In the genomic region with DNA sequence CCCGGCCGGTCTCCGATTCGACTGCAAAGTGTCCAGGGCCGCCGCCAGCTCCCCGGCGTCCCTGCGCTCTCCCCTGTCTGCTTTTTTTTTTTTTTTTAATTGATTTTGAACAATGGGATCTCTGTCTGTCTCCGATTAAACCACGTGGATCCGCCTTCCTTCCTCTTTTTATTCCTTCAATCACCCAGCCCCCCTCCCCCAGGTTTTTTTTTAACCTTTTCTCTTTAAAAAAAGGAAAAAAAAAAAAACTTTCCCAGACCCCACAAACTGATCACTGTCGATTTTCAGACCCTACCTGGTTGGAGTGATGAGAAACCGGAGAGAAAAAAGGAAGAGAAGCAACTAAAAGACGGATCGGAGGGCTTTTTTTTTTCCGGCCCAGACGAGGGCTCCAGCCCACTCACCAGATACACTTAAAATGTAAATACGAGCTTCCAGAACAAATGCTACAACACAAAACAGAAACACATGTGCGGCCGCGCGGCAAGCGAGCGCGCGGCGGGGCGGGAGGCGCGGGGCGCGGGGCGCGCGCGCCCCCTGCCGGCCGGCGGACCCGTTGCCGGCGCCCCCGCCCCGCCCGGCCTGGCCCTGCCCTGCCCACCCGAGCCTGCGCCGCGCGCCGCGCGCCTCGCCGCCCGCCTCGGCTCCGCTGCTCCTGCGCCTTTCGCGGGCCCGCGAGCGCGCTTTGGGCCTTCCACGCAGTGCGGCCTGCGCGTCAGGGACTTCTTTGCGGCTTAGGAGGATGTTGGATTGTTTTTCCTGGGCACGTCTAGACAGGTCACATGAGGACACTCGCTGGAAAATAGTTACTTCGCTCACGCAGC, we compare ENCODE assay signal across 1 cellular context.
TF ChIP-seq lines count a peak whose summit lies in the region.

A gene (minus strand): TSS at position 428 of the 824 bp plus-strand sequence. CDS start 1,163 bp downstream, outside the sequence.

TF ChIP-seq in K562, 482 proteins besides CTCF, POLR2A, EP300 and RAD21 (continued from another document and continues in another):
- TF ChIP-seq, protein P1, sequence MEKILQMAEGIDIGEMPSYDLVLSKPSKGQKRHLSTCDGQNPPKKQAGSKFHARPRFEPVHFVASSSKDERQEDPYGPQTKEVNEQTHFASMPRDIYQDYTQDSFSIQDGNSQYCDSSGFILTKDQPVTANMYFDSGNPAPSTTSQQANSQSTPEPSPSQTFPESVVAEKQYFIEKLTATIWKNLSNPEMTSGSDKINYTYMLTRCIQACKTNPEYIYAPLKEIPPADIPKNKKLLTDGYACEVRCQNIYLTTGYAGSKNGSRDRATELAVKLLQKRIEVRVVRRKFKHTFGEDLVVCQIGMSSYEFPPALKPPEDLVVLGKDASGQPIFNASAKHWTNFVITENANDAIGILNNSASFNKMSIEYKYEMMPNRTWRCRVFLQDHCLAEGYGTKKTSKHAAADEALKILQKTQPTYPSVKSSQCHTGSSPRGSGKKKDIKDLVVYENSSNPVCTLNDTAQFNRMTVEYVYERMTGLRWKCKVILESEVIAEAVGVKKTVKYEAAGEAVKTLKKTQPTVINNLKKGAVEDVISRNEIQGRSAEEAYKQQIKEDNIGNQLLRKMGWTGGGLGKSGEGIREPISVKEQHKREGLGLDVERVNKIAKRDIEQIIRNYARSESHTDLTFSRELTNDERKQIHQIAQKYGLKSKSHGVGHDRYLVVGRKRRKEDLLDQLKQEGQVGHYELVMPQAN (IDR thresholded peaks at IDR 0.05; ENCODE audit: borderline replicate concordance), result peak; percentile 81
- TF ChIP-seq HMGN3 (IDR thresholded peaks at IDR 0.05; ENCODE audit: borderline replicate concordance, extremely low read depth, insufficient read length, low read depth, low read length) (peak; percentile 64), ZNF584 (CRISPR knock-in tag; IDR thresholded peaks at IDR 0.05; ENCODE audit: low read depth) (no peak), ZNF76 (CRISPR knock-in tag; IDR thresholded peaks at IDR 0.05; ENCODE audit: borderline replicate concordance) (no peak), BCOR (IDR thresholded peaks at IDR 0.05) (0 out of 2 replicates have a peak, but pooled peaks have one; percentile 14), TAF15 (IDR thresholded peaks at IDR 0.05; ENCODE audit: low read depth, low read length) (no peak), L3MBTL2 (IDR thresholded peaks at IDR 0.05) (peak; percentile 30; the same call in 1 of the 2 replicates), STAT5B (CRISPR knock-in tag; IDR thresholded peaks at IDR 0.05) (no peak), HDAC1 (IDR thresholded peaks at IDR 0.05) (peak in 1 of 2 experiments; percentile 49; a peak in 1 of 4 replicates), TRIM28 (IDR thresholded peaks at IDR 0.05) (0 out of 2 replicates have a peak, but pooled peaks have one; percentile 18), PHB (CRISPR knock-in tag; IDR thresholded peaks at IDR 0.05) (no peak)
- TF ChIP-seq, protein P2, sequence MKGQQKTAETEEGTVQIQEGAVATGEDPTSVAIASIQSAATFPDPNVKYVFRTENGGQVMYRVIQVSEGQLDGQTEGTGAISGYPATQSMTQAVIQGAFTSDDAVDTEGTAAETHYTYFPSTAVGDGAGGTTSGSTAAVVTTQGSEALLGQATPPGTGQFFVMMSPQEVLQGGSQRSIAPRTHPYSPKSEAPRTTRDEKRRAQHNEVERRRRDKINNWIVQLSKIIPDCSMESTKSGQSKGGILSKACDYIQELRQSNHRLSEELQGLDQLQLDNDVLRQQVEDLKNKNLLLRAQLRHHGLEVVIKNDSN (CRISPR knock-in tag; IDR thresholded peaks at IDR 0.05), result peak; percentile 64
- TF ChIP-seq, protein P3, sequence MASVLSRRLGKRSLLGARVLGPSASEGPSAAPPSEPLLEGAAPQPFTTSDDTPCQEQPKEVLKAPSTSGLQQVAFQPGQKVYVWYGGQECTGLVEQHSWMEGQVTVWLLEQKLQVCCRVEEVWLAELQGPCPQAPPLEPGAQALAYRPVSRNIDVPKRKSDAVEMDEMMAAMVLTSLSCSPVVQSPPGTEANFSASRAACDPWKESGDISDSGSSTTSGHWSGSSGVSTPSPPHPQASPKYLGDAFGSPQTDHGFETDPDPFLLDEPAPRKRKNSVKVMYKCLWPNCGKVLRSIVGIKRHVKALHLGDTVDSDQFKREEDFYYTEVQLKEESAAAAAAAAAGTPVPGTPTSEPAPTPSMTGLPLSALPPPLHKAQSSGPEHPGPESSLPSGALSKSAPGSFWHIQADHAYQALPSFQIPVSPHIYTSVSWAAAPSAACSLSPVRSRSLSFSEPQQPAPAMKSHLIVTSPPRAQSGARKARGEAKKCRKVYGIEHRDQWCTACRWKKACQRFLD (CRISPR knock-in tag; IDR thresholded peaks at IDR 0.05), result peak; percentile 78; the same call in 1 of the 2 replicates
- TF ChIP-seq, protein P4, sequence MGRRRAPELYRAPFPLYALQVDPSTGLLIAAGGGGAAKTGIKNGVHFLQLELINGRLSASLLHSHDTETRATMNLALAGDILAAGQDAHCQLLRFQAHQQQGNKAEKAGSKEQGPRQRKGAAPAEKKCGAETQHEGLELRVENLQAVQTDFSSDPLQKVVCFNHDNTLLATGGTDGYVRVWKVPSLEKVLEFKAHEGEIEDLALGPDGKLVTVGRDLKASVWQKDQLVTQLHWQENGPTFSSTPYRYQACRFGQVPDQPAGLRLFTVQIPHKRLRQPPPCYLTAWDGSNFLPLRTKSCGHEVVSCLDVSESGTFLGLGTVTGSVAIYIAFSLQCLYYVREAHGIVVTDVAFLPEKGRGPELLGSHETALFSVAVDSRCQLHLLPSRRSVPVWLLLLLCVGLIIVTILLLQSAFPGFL (CRISPR knock-in tag; IDR thresholded peaks at IDR 0.05), result no peak
- TF ChIP-seq, protein P5, sequence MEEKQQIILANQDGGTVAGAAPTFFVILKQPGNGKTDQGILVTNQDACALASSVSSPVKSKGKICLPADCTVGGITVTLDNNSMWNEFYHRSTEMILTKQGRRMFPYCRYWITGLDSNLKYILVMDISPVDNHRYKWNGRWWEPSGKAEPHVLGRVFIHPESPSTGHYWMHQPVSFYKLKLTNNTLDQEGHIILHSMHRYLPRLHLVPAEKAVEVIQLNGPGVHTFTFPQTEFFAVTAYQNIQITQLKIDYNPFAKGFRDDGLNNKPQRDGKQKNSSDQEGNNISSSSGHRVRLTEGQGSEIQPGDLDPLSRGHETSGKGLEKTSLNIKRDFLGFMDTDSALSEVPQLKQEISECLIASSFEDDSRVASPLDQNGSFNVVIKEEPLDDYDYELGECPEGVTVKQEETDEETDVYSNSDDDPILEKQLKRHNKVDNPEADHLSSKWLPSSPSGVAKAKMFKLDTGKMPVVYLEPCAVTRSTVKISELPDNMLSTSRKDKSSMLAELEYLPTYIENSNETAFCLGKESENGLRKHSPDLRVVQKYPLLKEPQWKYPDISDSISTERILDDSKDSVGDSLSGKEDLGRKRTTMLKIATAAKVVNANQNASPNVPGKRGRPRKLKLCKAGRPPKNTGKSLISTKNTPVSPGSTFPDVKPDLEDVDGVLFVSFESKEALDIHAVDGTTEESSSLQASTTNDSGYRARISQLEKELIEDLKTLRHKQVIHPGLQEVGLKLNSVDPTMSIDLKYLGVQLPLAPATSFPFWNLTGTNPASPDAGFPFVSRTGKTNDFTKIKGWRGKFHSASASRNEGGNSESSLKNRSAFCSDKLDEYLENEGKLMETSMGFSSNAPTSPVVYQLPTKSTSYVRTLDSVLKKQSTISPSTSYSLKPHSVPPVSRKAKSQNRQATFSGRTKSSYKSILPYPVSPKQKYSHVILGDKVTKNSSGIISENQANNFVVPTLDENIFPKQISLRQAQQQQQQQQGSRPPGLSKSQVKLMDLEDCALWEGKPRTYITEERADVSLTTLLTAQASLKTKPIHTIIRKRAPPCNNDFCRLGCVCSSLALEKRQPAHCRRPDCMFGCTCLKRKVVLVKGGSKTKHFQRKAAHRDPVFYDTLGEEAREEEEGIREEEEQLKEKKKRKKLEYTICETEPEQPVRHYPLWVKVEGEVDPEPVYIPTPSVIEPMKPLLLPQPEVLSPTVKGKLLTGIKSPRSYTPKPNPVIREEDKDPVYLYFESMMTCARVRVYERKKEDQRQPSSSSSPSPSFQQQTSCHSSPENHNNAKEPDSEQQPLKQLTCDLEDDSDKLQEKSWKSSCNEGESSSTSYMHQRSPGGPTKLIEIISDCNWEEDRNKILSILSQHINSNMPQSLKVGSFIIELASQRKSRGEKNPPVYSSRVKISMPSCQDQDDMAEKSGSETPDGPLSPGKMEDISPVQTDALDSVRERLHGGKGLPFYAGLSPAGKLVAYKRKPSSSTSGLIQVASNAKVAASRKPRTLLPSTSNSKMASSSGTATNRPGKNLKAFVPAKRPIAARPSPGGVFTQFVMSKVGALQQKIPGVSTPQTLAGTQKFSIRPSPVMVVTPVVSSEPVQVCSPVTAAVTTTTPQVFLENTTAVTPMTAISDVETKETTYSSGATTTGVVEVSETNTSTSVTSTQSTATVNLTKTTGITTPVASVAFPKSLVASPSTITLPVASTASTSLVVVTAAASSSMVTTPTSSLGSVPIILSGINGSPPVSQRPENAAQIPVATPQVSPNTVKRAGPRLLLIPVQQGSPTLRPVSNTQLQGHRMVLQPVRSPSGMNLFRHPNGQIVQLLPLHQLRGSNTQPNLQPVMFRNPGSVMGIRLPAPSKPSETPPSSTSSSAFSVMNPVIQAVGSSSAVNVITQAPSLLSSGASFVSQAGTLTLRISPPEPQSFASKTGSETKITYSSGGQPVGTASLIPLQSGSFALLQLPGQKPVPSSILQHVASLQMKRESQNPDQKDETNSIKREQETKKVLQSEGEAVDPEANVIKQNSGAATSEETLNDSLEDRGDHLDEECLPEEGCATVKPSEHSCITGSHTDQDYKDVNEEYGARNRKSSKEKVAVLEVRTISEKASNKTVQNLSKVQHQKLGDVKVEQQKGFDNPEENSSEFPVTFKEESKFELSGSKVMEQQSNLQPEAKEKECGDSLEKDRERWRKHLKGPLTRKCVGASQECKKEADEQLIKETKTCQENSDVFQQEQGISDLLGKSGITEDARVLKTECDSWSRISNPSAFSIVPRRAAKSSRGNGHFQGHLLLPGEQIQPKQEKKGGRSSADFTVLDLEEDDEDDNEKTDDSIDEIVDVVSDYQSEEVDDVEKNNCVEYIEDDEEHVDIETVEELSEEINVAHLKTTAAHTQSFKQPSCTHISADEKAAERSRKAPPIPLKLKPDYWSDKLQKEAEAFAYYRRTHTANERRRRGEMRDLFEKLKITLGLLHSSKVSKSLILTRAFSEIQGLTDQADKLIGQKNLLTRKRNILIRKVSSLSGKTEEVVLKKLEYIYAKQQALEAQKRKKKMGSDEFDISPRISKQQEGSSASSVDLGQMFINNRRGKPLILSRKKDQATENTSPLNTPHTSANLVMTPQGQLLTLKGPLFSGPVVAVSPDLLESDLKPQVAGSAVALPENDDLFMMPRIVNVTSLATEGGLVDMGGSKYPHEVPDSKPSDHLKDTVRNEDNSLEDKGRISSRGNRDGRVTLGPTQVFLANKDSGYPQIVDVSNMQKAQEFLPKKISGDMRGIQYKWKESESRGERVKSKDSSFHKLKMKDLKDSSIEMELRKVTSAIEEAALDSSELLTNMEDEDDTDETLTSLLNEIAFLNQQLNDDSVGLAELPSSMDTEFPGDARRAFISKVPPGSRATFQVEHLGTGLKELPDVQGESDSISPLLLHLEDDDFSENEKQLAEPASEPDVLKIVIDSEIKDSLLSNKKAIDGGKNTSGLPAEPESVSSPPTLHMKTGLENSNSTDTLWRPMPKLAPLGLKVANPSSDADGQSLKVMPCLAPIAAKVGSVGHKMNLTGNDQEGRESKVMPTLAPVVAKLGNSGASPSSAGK (IDR thresholded peaks at IDR 0.05), result peak; percentile 42; the same call in 1 of the 2 replicates
- TF ChIP-seq, protein P6, sequence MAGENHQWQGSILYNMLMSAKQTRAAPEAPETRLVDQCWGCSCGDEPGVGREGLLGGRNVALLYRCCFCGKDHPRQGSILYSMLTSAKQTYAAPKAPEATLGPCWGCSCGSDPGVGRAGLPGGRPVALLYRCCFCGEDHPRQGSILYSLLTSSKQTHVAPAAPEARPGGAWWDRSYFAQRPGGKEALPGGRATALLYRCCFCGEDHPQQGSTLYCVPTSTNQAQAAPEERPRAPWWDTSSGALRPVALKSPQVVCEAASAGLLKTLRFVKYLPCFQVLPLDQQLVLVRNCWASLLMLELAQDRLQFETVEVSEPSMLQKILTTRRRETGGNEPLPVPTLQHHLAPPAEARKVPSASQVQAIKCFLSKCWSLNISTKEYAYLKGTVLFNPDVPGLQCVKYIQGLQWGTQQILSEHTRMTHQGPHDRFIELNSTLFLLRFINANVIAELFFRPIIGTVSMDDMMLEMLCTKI (IDR thresholded peaks at IDR 0.05; ENCODE audit: partially characterized antibody), result no peak
- TF ChIP-seq, protein P7, sequence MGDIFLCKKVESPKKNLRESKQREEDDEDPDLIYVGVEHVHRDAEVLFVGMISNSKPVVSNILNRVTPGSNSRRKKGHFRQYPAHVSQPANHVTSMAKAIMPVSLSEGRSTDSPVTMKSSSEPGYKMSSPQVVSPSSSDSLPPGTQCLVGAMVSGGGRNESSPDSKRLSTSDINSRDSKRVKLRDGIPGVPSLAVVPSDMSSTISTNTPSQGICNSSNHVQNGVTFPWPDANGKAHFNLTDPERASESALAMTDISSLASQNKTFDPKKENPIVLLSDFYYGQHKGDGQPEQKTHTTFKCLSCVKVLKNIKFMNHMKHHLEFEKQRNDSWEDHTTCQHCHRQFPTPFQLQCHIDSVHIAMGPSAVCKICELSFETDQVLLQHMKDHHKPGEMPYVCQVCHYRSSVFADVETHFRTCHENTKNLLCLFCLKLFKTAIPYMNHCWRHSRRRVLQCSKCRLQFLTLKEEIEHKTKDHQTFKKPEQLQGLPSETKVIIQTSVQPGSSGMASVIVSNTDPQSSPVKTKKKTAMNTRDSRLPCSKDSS (IDR thresholded peaks at IDR 0.05; ENCODE audit: low read depth, partially characterized antibody), result no peak
- TF ChIP-seq, protein P8, sequence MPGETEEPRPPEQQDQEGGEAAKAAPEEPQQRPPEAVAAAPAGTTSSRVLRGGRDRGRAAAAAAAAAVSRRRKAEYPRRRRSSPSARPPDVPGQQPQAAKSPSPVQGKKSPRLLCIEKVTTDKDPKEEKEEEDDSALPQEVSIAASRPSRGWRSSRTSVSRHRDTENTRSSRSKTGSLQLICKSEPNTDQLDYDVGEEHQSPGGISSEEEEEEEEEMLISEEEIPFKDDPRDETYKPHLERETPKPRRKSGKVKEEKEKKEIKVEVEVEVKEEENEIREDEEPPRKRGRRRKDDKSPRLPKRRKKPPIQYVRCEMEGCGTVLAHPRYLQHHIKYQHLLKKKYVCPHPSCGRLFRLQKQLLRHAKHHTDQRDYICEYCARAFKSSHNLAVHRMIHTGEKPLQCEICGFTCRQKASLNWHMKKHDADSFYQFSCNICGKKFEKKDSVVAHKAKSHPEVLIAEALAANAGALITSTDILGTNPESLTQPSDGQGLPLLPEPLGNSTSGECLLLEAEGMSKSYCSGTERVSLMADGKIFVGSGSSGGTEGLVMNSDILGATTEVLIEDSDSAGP (CRISPR knock-in tag; IDR thresholded peaks at IDR 0.05), result no peak
